ENCODE assay signal across 10 cellular contexts in genomic region chr21:46096596-46096981, GRCh38. TPM values are rescaled to one million over a fixed set of nuclear protein-coding genes. Genes with fewer than 3 reads are reported as not detected.
A peak's percentile ranks its signal among the peaks of the same experiment; 100 is the strongest.
DNase-seq lines count a peak whose midpoint lies in the region; ATAC-seq and TF ChIP-seq lines count a peak whose summit lies in the region.
"Had no signal": no experiment of that assay in that cellular context is flagged by ENCODE, and none has a peak within 500 bp of the region (broad histone marks: within the 10 kb centered on the region; RNA-seq: fewer than 3 reads in every experiment).

No MANE protein-coding gene starts in this region.

- H3K9ac ChIP-seq in GM23248 (peak overlapping the region; percentile 97), duodenal mucosa (ENCODE audit: low read depth in 1 of 2, low read length in 2 of 2) (peak overlapping the region in 1 of 2 donors; percentile 32), neural progenitor cell (no peak overlapping the region)

- POLR2A ChIA-PET in AG04450 (lab: Yijun Ruan, JAX), result interaction anchor here (0.9 kb wide), 1 partner anchor 40 kb away, joined by 3 read pairs; no protein-coding TSS in a partner anchor

- H3K4me3 Mint-ChIP-seq in neural progenitor cell, result peak overlapping the region; percentile 78

- H3K4me2 ChIP-seq in GM23248 (ENCODE audit: unreplicated experiment) (peak overlapping the region; percentile 62), neural progenitor cell (no peak overlapping the region)

- DNase-seq in AG04450 (ENCODE audit: low read depth, low spot score), result no peak
- DNase-seq in GM23248, result no peak
- DNase-seq in neural progenitor cell (ENCODE audit: low spot score), result no peak
- DNase-seq in retina, result no peak
- DNase-seq in HUDEP-2 (lab: John Stamatoyannopoulos, UW; ENCODE audit: unreplicated experiment in 76 of 76), result no peak
- DNase-seq: colonic mucosa had no signal

- H3K36me3 Mint-ChIP-seq in neural progenitor cell, result peaks cover 11% of the 10 kb centered on the region

- peaks cover 5% of the 10 kb centered on the region for H3K4me1 Mint-ChIP-seq in neural progenitor cell

- TF ChIP-seq CTCF in AG04450 (IDR thresholded peaks at IDR 0.05; ENCODE audit: low read depth, low read length) (no peak), neural progenitor cell (IDR thresholded peaks at IDR 0.05) (no peak)

- H3K36me3 ChIP-seq in GM23248 (ENCODE audit: low read depth) (no peaks in the 10 kb centered on the region), duodenal mucosa (ENCODE audit: control insufficient read depth in 1 of 2, insufficient read depth in 2 of 2, low read length in 2 of 2) (no peaks in the 10 kb centered on the region), neural progenitor cell (no peaks in the 10 kb centered on the region)
- H3K36me3 ChIP-seq: colonic mucosa had no signal

- in situ Hi-C loops in GM23248 (cut with MboI), result no loop called here

- H3K4me3 ChIP-seq in AG04450 (ENCODE audit: low read depth, low read length), result peak overlapping the region; percentile 79
- H3K4me3 ChIP-seq in GM23248, result no peak overlapping the region
- H3K4me3 ChIP-seq in duodenal mucosa (ENCODE audit: low read depth in 1 of 2, low read length in 2 of 2), result no peak overlapping the region
- H3K4me3 ChIP-seq in neural progenitor cell, result no peak overlapping the region

- CTCF ChIA-PET in AG04450 (lab: Charles Lee), result no interaction called here

- ATAC-seq in HG03108 (IDR thresholded peaks at IDR 0.05; ENCODE audit: unreplicated experiment) (no peak), HG03432 (IDR thresholded peaks at IDR 0.05; ENCODE audit: unreplicated experiment) (no peak)

- H4K20me1 ChIP-seq in GM23248 (ENCODE audit: insufficient read depth), result no peaks in the 10 kb centered on the region
- no peaks in the 10 kb centered on the region for H4K20me1 ChIP-seq in neural progenitor cell (ENCODE audit: low read depth)

- peaks cover 16% of the 10 kb centered on the region for H3K9me3 Mint-ChIP-seq in neural progenitor cell

- H3K9me3 ChIP-seq in AG04450 (ENCODE audit: control insufficient read depth, insufficient read depth, low read length) (peaks cover 4% of the 10 kb centered on the region), GM23248 (ENCODE audit: low read depth) (no peaks in the 10 kb centered on the region), duodenal mucosa (ENCODE audit: control insufficient read depth in 1 of 2, low read length in 2 of 2) (no peaks in the 10 kb centered on the region), neural progenitor cell (ENCODE audit: low read depth) (no peaks in the 10 kb centered on the region)
- H3K9me3 ChIP-seq: colonic mucosa had no signal

- peaks cover 26% of the 10 kb centered on the region for H3K4me1 ChIP-seq in GM23248 (ENCODE audit: insufficient read depth)
- H3K4me1 ChIP-seq in duodenal mucosa (ENCODE audit: control insufficient read depth in 1 of 2, insufficient read depth in 2 of 2, low read length in 2 of 2), result peaks cover 0 to 17% of the 10 kb centered on the region in 2 donors
- H3K4me1 ChIP-seq in neural progenitor cell, result no peaks in the 10 kb centered on the region
- H3K4me1 ChIP-seq: colonic mucosa had no signal

- H3K27me3 ChIP-seq in AG04450 (ENCODE audit: control insufficient read depth, insufficient read depth, low read length) (no peaks in the 10 kb centered on the region), GM23248 (replicated peaks; ENCODE audit: insufficient read depth) (no peaks in the 10 kb centered on the region), duodenal mucosa (ENCODE audit: control insufficient read depth in 1 of 2, insufficient read depth in 2 of 2, low read length in 2 of 2) (peaks cover 10 to 14% of the 10 kb centered on the region in 2 donors), neural progenitor cell (peaks cover 55% of the 10 kb centered on the region)

- peaks cover 13% of the 10 kb centered on the region for H3K27me3 Mint-ChIP-seq in neural progenitor cell (ENCODE audit: insufficient read depth, low read depth)

- H3K27ac ChIP-seq in AG04450 (ENCODE audit: low read depth, low read length) (no peak overlapping the region), GM23248 (no peak overlapping the region), duodenal mucosa (ENCODE audit: low read depth, low read length) (peak overlapping the region; percentile 20), neural progenitor cell (no peak overlapping the region)

- H3F3A ChIP-seq in GM23248 (ENCODE audit: insufficient read depth) (peaks cover 47% of the 10 kb centered on the region), neural progenitor cell (ENCODE audit: low read depth) (no peaks in the 10 kb centered on the region)

- no peaks in the 10 kb centered on the region for H3K9me2 ChIP-seq in GM23248 (ENCODE audit: insufficient read depth)

- 89 to 94% methylated on average over 8 of the region's 8 CpGs for WGBS in GM23248 (ENCODE audit: low coverage in 1 of 2, low lambda C conversion rate in 2 of 2, missing lambda C conversion rate in 2 of 2), 2 experiments

- no peak overlapping the region for H2AFZ ChIP-seq in GM23248
- H2AFZ ChIP-seq in neural progenitor cell (replicated peaks), result no peak overlapping the region

- H3K79me2 ChIP-seq in GM23248 (ENCODE audit: insufficient read depth) (peaks cover 33% of the 10 kb centered on the region), neural progenitor cell (ENCODE audit: low read depth) (no peaks in the 10 kb centered on the region)

- H3K27ac Mint-ChIP-seq in neural progenitor cell, result no peak overlapping the region

RNA-seq across cellular contexts. Expression of gene COL6A2, which starts 1.3 kb away (rescaled TPM):
- 454 and 676 TPM in 2 replicates for polyA plus RNA-seq in AG04450 (2011; rRNA removed)
- polyA minus RNA-seq in AG04450 (2011; rRNA and poly(A)+ RNA removed), result 266 and 343 TPM in 2 replicates
- 1,939 and 2,103 TPM in 2 replicates for total RNA-seq in GM23248 (2014; rRNA removed; shearing (Covaris generic))
- 650 and 676 TPM in 2 replicates for polyA plus RNA-seq in GM23248 (2016; fragmentation: Nextera tagmentation; extraction: Ambion mirVana)
- total RNA-seq in neural progenitor cell (ENCODE audit: low replicate concordance), result 5.2 and 22.8 TPM in 2 replicates
- total RNA-seq: HT-29 had no signal

RNA-seq across cellular contexts. Expression of gene FTCD, which starts 58.8 kb away (rescaled TPM):
- polyA plus RNA-seq in AG04450 (2011; rRNA removed), result not detected in 2 replicates
- not detected in 2 replicates for polyA minus RNA-seq in AG04450 (2011; rRNA and poly(A)+ RNA removed)
- not detected in 2 replicates for total RNA-seq in GM23248 (2014; rRNA removed; shearing (Covaris generic))
- polyA plus RNA-seq in GM23248 (2016; fragmentation: Nextera tagmentation; extraction: Ambion mirVana), result not detected in 2 replicates
- 0.96 TPM in 1 of 2 replicates, not detected in the other for total RNA-seq in neural progenitor cell (ENCODE audit: low replicate concordance)

Comparison
In these comparisons a context has a peak if more than half of its experiments do, and no peak if none do; other contexts are left out.
1. RNA of gene COL6A2, which starts 1.3 kb away (total RNA-seq): 1,939 to 2,103 TPM in GM23248; 5.2 to 22.8 TPM in neural progenitor cell; every median in the first group is over 10 times any median in the second.